Comparison of ENCODE assay signal across 9 cellular contexts in the genomic region with DNA sequence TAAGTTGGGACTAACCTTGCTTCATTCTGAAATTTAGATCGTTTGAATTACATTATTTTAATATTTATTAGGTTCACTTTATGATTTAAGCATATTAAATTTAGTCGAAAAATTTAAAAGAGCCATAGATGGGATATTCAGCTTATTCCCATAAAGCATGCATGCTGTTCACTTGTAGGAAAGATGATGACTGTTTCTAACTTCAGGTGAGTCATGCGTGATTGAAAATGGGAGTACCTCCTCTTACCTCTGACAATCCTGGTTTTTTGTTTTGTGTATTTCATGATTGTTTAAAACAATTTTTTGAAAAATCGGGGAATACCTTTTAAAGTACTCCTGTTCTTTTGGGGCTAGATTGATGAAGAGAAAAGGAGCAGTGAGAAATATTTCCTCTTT. TPM values are rescaled to one million over a fixed set of nuclear protein-coding genes. Genes with fewer than 3 reads are reported as not detected.
DNase-seq lines count a peak whose midpoint lies in the region; ATAC-seq, FAIRE-seq and TF ChIP-seq lines count a peak whose summit lies in the region.
"Had no signal": no experiment of that assay in that cellular context is flagged by ENCODE, and none has a peak within 500 bp of the region (broad histone marks: within the 10 kb centered on the region; RNA-seq: fewer than 3 reads in every experiment).

No MANE protein-coding gene starts in this region.

- peak overlapping the region in 3 of 4 donors; percentile 97 to 98 (median 98) for H3K27ac ChIP-seq in gastroesophageal sphincter

- H3K4me1 ChIP-seq in HAP-1, result peaks cover 18% of the 10 kb centered on the region
- peaks cover 0 to 73% (median 15%) of the 10 kb centered on the region in 3 donors for H3K4me1 ChIP-seq in gastroesophageal sphincter
- H3K4me1 ChIP-seq in skeletal muscle satellite cell (ENCODE audit: control insufficient read depth, insufficient read depth, low read length), result peaks cover 21% of the 10 kb centered on the region

- H3K4me3 ChIP-seq in HAP-1, result peak overlapping the region; percentile 73
- peak overlapping the region; percentile 95 to 97 for H3K4me3 ChIP-seq in gastroesophageal sphincter
- peak overlapping the region; percentile 86 for H3K4me3 ChIP-seq in skeletal muscle satellite cell (ENCODE audit: low read length)

- 16 to 21% methylated on average over 4 of the region's 4 CpGs for WGBS in gastroesophageal sphincter (ENCODE audit: low coverage in 1 of 2), 2 donors

- H3K36me3 ChIP-seq in HAP-1 (replicated peaks) (peaks cover 11% of the 10 kb centered on the region), gastroesophageal sphincter (peaks cover 0 to 10% of the 10 kb centered on the region in 2 donors), skeletal muscle satellite cell (ENCODE audit: insufficient read depth, low read length) (no peaks in the 10 kb centered on the region)

- POLR2A ChIA-PET in T-cell (lab: Charles Lee), result interaction anchor here (0.6 to 1.8 kb wide), 3 partner anchors 12 to 210 kb away, joined by 3 to 6 read pairs (median 5); no protein-coding TSS in a partner anchor

- H3K4me3 Mint-ChIP-seq in T-cell, result peak overlapping the region; percentile 91 to 98 (median 97)

- in situ Hi-C loops in HAP-1 (cut with MboI; ENCODE audit: low sequenced_read_pairs), result no loop called here

- H3K36me3 Mint-ChIP-seq in T-cell, result peaks cover 23% of the 10 kb centered on the region

- TF ChIP-seq POLR2A in gastroesophageal sphincter (IDR thresholded peaks at IDR 0.05), result no peak

- no peaks in the 10 kb centered on the region for H3K9me3 Mint-ChIP-seq in T-cell

- H3K9me3 ChIP-seq in HAP-1 (no peaks in the 10 kb centered on the region), gastroesophageal sphincter (no peaks in the 10 kb centered on the region), skeletal muscle satellite cell (replicated peaks; ENCODE audit: low read length) (no peaks in the 10 kb centered on the region)

- peak overlapping the region; percentile 96 to 98 for H3K27ac Mint-ChIP-seq in T-cell

- H3K27me3 Mint-ChIP-seq in T-cell, result no peaks in the 10 kb centered on the region

- CTCF ChIA-PET in T-cell (lab: Charles Lee), result interaction anchor here in 1 of 2 donors (0.6 to 0.8 kb wide), 2 partner anchors 18 to 32 kb away, joined by 3 to 4 read pairs; no protein-coding TSS in a partner anchor

- TF ChIP-seq EP300 in gastroesophageal sphincter (IDR thresholded peaks at IDR 0.05), result no peak

- no peaks in the 10 kb centered on the region for H3K27me3 ChIP-seq in HAP-1 (ENCODE audit: low read depth)
- H3K27me3 ChIP-seq in gastroesophageal sphincter, result no peaks in the 10 kb centered on the region
- no peaks in the 10 kb centered on the region for H3K27me3 ChIP-seq in skeletal muscle satellite cell (ENCODE audit: control insufficient read depth, insufficient read depth, low read length)

- H3K9ac ChIP-seq in skeletal muscle satellite cell (ENCODE audit: low read depth, low read length), result peak overlapping the region; percentile 96

- TF ChIP-seq CTCF in gastroesophageal sphincter (IDR thresholded peaks at IDR 0.05), result no peak
- no peak for TF ChIP-seq CTCF in D721Med (IDR thresholded peaks at IDR 0.05; ENCODE audit: insufficient read depth, missing control alignments)

- no peak for FAIRE-seq in D721Med (lab: Jason Lieb, UNC)

- peaks cover 78 to 81% (median 80%) of the 10 kb centered on the region in 3 donors for H3K4me1 Mint-ChIP-seq in T-cell

- H3K4me2 ChIP-seq in skeletal muscle satellite cell (ENCODE audit: low read length), result peak overlapping the region; percentile 77

- DNase-seq in HAP-1 (ENCODE audit: low spot score in 2 of 2) (no peak), T-cell (no peak), D721Med (ENCODE audit: insufficient read length, low spot score) (no peak), NCI-H1436 (lab: John Stamatoyannopoulos, UW) (no peak), NCI-H510A (lab: John Stamatoyannopoulos, UW) (no peak)
- DNase-seq in activated CD4-positive, CD25-positive, alpha-beta regulatory T cell (lab: John Stamatoyannopoulos, UW), result no peak
- DNase-seq: NCI-H226 had no signal

- no peak for ATAC-seq in T-cell (replicated peaks in 1 of 4)
- ATAC-seq in gastroesophageal sphincter, result no peak

RNA-seq across cellular contexts. Expression of a gene that starts 1.4 kb away (rescaled TPM):
- total RNA-seq in T-cell (10 to 100 TPM; 41.0 to 53.7 (median 47.6) TPM), gastroesophageal sphincter (10 to 100 TPM; 40.6 to 49.7 (median 45.6) TPM)
- 26.4 and 32.5 TPM in 2 replicates for total RNA-seq in skeletal muscle satellite cell (2012; rRNA removed)
